1 cellular context compared by ENCODE assay signal in genomic region chr7:1030444-1031070, GRCh38.
TF ChIP-seq lines count a peak whose summit lies in the region.

No MANE protein-coding gene starts in this region.

TF ChIP-seq in HepG2, 621 proteins besides CTCF, POLR2A, EP300 and RAD21:
- no peak for TF ChIP-seq MIER3 (CRISPR knock-in tag; IDR thresholded peaks at IDR 0.05; ENCODE audit: borderline replicate concordance)
- TF ChIP-seq SP2 (CRISPR knock-in tag; IDR thresholded peaks at IDR 0.05), result no peak
- TF ChIP-seq AHR (CRISPR knock-in tag; IDR thresholded peaks at IDR 0.05), result no peak
- TF ChIP-seq ZNF878 (CRISPR knock-in tag; IDR thresholded peaks at IDR 0.05), result no peak
- TF ChIP-seq ZNF891 (CRISPR knock-in tag; IDR thresholded peaks at IDR 0.05), result no peak
- TF ChIP-seq, protein P1, sequence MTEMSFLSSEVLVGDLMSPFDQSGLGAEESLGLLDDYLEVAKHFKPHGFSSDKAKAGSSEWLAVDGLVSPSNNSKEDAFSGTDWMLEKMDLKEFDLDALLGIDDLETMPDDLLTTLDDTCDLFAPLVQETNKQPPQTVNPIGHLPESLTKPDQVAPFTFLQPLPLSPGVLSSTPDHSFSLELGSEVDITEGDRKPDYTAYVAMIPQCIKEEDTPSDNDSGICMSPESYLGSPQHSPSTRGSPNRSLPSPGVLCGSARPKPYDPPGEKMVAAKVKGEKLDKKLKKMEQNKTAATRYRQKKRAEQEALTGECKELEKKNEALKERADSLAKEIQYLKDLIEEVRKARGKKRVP (CRISPR knock-in tag; IDR thresholded peaks at IDR 0.05), result no peak
- TF ChIP-seq KDM2A (CRISPR knock-in tag; IDR thresholded peaks at IDR 0.05; ENCODE audit: borderline replicate concordance, low read depth), result no peak
- no peak for TF ChIP-seq HOXA9 (CRISPR knock-in tag; IDR thresholded peaks at IDR 0.05; ENCODE audit: borderline replicate concordance)
- no peak for TF ChIP-seq PCBP1 (IDR thresholded peaks at IDR 0.05; ENCODE audit: borderline replicate concordance, low read depth, low read length)
- no peak for TF ChIP-seq HMG20B (CRISPR knock-in tag; conservative IDR thresholded peaks at IDR 0.05)
- no peak for TF ChIP-seq CENPT (CRISPR knock-in tag; IDR thresholded peaks at IDR 0.05; ENCODE audit: low read depth)
- TF ChIP-seq ZNF180 (CRISPR knock-in tag; IDR thresholded peaks at IDR 0.05; ENCODE audit: borderline replicate concordance, low read depth), result no peak
- TF ChIP-seq ZFP36L1 (CRISPR knock-in tag; IDR thresholded peaks at IDR 0.05), result no peak
